In genomic region chr19:28495046-28495445, GRCh38 we compare ENCODE assay signal across 14 cellular contexts.
DNase-seq lines count a peak whose midpoint lies in the region; FAIRE-seq and TF ChIP-seq lines count a peak whose summit lies in the region.
"Had no signal": no experiment of that assay in that cellular context is flagged by ENCODE, and none has a peak within 500 bp of the region (broad histone marks: within the 10 kb centered on the region; RNA-seq: fewer than 3 reads in every experiment).

No MANE protein-coding gene starts in this region.

- no peak overlapping the region for H2AFZ ChIP-seq in Karpas-422 (ENCODE audit: low read length)

- intact Hi-C loops in uterus (cut with DNase I; ENCODE audit: low total_unique reads) = no loop called here

- H3K36me3 ChIP-seq in bronchial epithelial cell (ENCODE audit: control insufficient read depth, insufficient read depth, low read length) = no peaks in the 10 kb centered on the region
- no peaks in the 10 kb centered on the region for H3K36me3 ChIP-seq in uterus
- no peaks in the 10 kb centered on the region for H3K36me3 ChIP-seq in Karpas-422 (ENCODE audit: insufficient read depth, low read length)
- H3K36me3 ChIP-seq: BLaER1 treated with 17β-estradiol and CSF1 and Interleukin-3, amounts not matched to agents 10 nM and 100 nM had no signal

- FAIRE-seq in bronchial epithelial cell (lab: Jason Lieb, UNC) = no peak
- no peak for FAIRE-seq in frontal cortex (lab: Jason Lieb, UNC)

- H3K4me3 ChIP-seq in bronchial epithelial cell (ENCODE audit: low read depth, low read length) = no peak overlapping the region
- H3K4me3 ChIP-seq in fibroblast of the aortic adventitia (ENCODE audit: low read depth, low read length) = no peak overlapping the region
- H3K4me3 ChIP-seq in uterus = no peak overlapping the region
- H3K4me3 ChIP-seq in Karpas-422 (ENCODE audit: low read length) = no peak overlapping the region
- H3K4me3 ChIP-seq: BLaER1 treated with 17β-estradiol and CSF1 and Interleukin-3, amounts not matched to agents 10 nM and 100 nM had no signal

- H3K27me3 ChIP-seq in bronchial epithelial cell (ENCODE audit: control insufficient read depth, insufficient read depth, low read length) (no peaks in the 10 kb centered on the region), uterus (no peaks in the 10 kb centered on the region), Karpas-422 (ENCODE audit: low read length) (no peaks in the 10 kb centered on the region)
- H3K27me3 ChIP-seq: BLaER1 treated with 17β-estradiol and CSF1 and Interleukin-3, amounts not matched to agents 10 nM and 100 nM had no signal

- no peaks in the 10 kb centered on the region for H3K79me2 ChIP-seq in Karpas-422 (ENCODE audit: low read length)

- H3K9me2 ChIP-seq in Karpas-422 (replicated peaks; ENCODE audit: insufficient read depth, low read length) = no peaks in the 10 kb centered on the region

- H4K20me1 ChIP-seq in Karpas-422 (ENCODE audit: insufficient read depth, low read depth, low read length) = no peaks in the 10 kb centered on the region
- H4K20me1 ChIP-seq: BLaER1 treated with 17β-estradiol and CSF1 and Interleukin-3, amounts not matched to agents 10 nM and 100 nM had no signal

- H3K4me1 ChIP-seq in uterus (no peaks in the 10 kb centered on the region), Karpas-422 (ENCODE audit: low read length) (no peaks in the 10 kb centered on the region)

- no peak overlapping the region for H3K9ac ChIP-seq in Karpas-422 (ENCODE audit: low read length)
- H3K9ac ChIP-seq: BLaER1 treated with 17β-estradiol and CSF1 and Interleukin-3, amounts not matched to agents 10 nM and 100 nM had no signal

- DNase-seq in OCI-M1 (lab: John Stamatoyannopoulos, UW) (peak; percentile 23), bronchial epithelial cell (ENCODE audit: low read depth) (peak; percentile 5), fibroblast of the aortic adventitia (ENCODE audit: low read depth) (peak; percentile 79), uterus (no peak), frontal cortex (ENCODE audit: low spot score in 2 of 2) (no peak), NCI-H446 treated with DMSO at 0.1 percent for 48 hours (lab: John Stamatoyannopoulos, UW) (no peak), Karpas-422 (no peak)
- DNase-seq: Calu3; CD8-positive, alpha-beta T cell; DMS79 treated with DMSO at 0.1 percent for 48 hours; GF-D8; GOT3; H9 had no signal

- H3K4me2 ChIP-seq in Karpas-422 (ENCODE audit: low read depth, low read length, poor library complexity, severe bottlenecking) = no peak overlapping the region
- H3K4me2 ChIP-seq: BLaER1 treated with 17β-estradiol and CSF1 and Interleukin-3, amounts not matched to agents 10 nM and 100 nM had no signal

- TF ChIP-seq POLR2A in uterus (IDR thresholded peaks at IDR 0.05) = no peak

- H3K27ac ChIP-seq in uterus (no peak overlapping the region), Karpas-422 (ENCODE audit: low read length) (no peak overlapping the region)
- H3K27ac ChIP-seq: BLaER1 treated with 17β-estradiol and CSF1 and Interleukin-3, amounts not matched to agents 10 nM and 100 nM had no signal

- TF ChIP-seq CTCF in bronchial epithelial cell (IDR thresholded peaks at IDR 0.05; ENCODE audit: insufficient read depth, low read length, severe bottlenecking) (no peak), fibroblast of the aortic adventitia (IDR thresholded peaks at IDR 0.05; ENCODE audit: insufficient read depth, low read length) (no peak), uterus (IDR thresholded peaks at IDR 0.05) (no peak)

- H3K9me3 ChIP-seq in uterus (no peaks in the 10 kb centered on the region), Karpas-422 (ENCODE audit: low read length) (no peaks in the 10 kb centered on the region)

Comparison
In these comparisons a context has a peak if more than half of its experiments do, and no peak if none do; other contexts are left out.
1. DNase-seq: peak in OCI-M1 (single experiment), bronchial epithelial cell (single experiment) and fibroblast of the aortic adventitia (single experiment); none in uterus (0 of 2), frontal cortex (0 of 2), NCI-H446 treated with DMSO at 0.1 percent for 48 hours (single experiment) and Karpas-422 (single experiment).